In the genomic region with DNA sequence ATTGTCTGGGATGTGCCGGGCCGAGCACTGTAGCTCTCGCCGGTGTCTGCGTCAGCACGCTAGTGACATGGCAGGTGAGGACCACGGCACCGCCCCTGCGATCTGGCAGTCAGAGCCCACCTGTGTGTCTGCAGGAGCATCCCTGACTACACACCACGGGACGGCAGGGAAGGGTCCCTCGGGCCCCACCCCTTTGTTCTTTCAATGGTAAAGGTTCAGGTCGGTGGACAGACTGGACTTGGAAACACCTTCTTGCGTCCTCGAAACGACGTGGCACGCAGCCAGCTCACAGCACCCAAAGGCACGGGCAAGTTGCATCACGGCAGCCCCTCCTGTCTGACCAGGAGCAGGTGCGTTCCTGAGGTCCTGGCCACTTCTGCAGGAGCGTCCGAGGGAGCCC, we compare ENCODE assay signal across 18 cellular contexts. TPM values are rescaled to one million over a fixed set of nuclear protein-coding genes. Genes with fewer than 3 reads are reported as not detected.
DNase-seq lines count a peak whose midpoint lies in the region; ATAC-seq and TF ChIP-seq lines count a peak whose summit lies in the region.
"Had no signal": no experiment of that assay in that cellular context is flagged by ENCODE, and none has a peak within 500 bp of the region (broad histone marks: within the 10 kb centered on the region; RNA-seq: fewer than 3 reads in every experiment).

No MANE protein-coding gene starts in this region.

- H2BK5ac ChIP-seq in IMR-90 (ENCODE audit: low read depth, low read length, poor library complexity, severe bottlenecking): no peak overlapping the region

- TF ChIP-seq POLR2A in IMR-90 (IDR thresholded peaks at IDR 0.05; ENCODE audit: low read depth, low read length): no peak

- H3K4me3 ChIP-seq in IMR-90 (ENCODE audit: insufficient read depth, low read depth, low read length): no peak overlapping the region
- H3K4me3 ChIP-seq: adrenal gland, sigmoid colon, SJSA1 had no signal

- peaks cover 4 to 15% of the 10 kb centered on the region in 2 experiments; a peak in 1 of 4 replicates for H3K79me1 ChIP-seq in IMR-90 (ENCODE audit: low read depth in 1 of 2, low read length in 2 of 2)

- peaks cover 24% of the 10 kb centered on the region for H3K4me1 ChIP-seq in IMR-90 (ENCODE audit: control insufficient read depth, insufficient read depth, low read length)

- peaks cover 25% of the 10 kb centered on the region for H3K27me3 Mint-ChIP-seq in chondrocyte (ENCODE audit: low read depth)

- H3K9me3 ChIP-seq in IMR-90 (ENCODE audit: control insufficient read depth, insufficient read depth, low read length): no peaks in the 10 kb centered on the region
- H3K9me3 ChIP-seq: adrenal gland, sigmoid colon, SJSA1, upper lobe of left lung had no signal

- H3K4me1 Mint-ChIP-seq in chondrocyte (ENCODE audit: low read depth): peaks cover 18% of the 10 kb centered on the region

- H3K9me3 Mint-ChIP-seq in chondrocyte (ENCODE audit: low read depth): no peaks in the 10 kb centered on the region
- H3K9me3 Mint-ChIP-seq: stimulated activated naive CD8-positive, alpha-beta T cell treated with anti-CD3 and anti-CD28 coated beads, Interleukin-15, amount 100 ng/mL, for 72 hours had no signal

- no peak overlapping the region for H3K27ac ChIP-seq in IMR-90 (ENCODE audit: insufficient read depth, low read length)
- H3K27ac ChIP-seq: adrenal gland, HL-60, sigmoid colon, SJSA1, upper lobe of left lung had no signal

- no peak overlapping the region for H3K23ac ChIP-seq in IMR-90 (ENCODE audit: low read depth, low read length)

- no peak overlapping the region for H2BK20ac ChIP-seq in IMR-90 (ENCODE audit: low read depth, low read length)

- H3K27ac Mint-ChIP-seq in chondrocyte (ENCODE audit: unreplicated experiment): no peak overlapping the region
- H3K27ac Mint-ChIP-seq: stimulated activated naive CD8-positive, alpha-beta T cell treated with anti-CD3 and anti-CD28 coated beads, Interleukin-15, amount 100 ng/mL, for 72 hours had no signal

- no peak overlapping the region for H2BK15ac ChIP-seq in IMR-90 (ENCODE audit: low read depth, low read length)

- no peaks in the 10 kb centered on the region; the same call in 1 of the 2 replicates for H3K27me3 ChIP-seq in IMR-90 (ENCODE audit: control insufficient read depth, insufficient read depth, low read length)

- H3K14ac ChIP-seq in IMR-90 (replicated peaks; ENCODE audit: low read depth, low read length): no peak overlapping the region

- no TSS peak for BruUV-seq in IMR-90 (replicated peaks; lab: Mats Ljungman, UMichigan)

- no peak for TF ChIP-seq RAD21 in IMR-90 (IDR thresholded peaks at IDR 0.05; ENCODE audit: low read length)

- intact Hi-C loops in IMR-90 (cut with micrococcal nuclease): loop anchor here (5.0 kb wide), 1 partner anchor 37 kb away; the partner anchor contains the start of gene NOC2L

- H4K8ac ChIP-seq in IMR-90 (ENCODE audit: low read depth in 2 of 2, low read length in 2 of 2): peak overlapping the region in 1 of 2 experiments; percentile 36; a peak in 1 of 4 replicates

- no peak overlapping the region for H3K4me3 Mint-ChIP-seq in chondrocyte (ENCODE audit: unreplicated experiment)
- H3K4me3 Mint-ChIP-seq: stimulated activated naive CD8-positive, alpha-beta T cell treated with anti-CD3 and anti-CD28 coated beads, Interleukin-15, amount 100 ng/mL, for 72 hours had no signal

- H3K4me2 ChIP-seq in IMR-90 (ENCODE audit: low read depth, low read length): no peak overlapping the region

- CTCF ChIA-PET in IMR-90 (lab: Yijun Ruan, JAX): interaction anchor here (1.1 kb wide), 1 partner anchor 8 kb away, joined by 5 read pairs; no protein-coding TSS in a partner anchor

- no peak overlapping the region for H4K91ac ChIP-seq in IMR-90 (ENCODE audit: insufficient read depth, low read depth, low read length)

- POLR2A ChIA-PET in IMR-90 (lab: Charles Lee; ENCODE audit: unreplicated experiment): no interaction called here

- H3K18ac ChIP-seq in IMR-90 (ENCODE audit: low read depth, low read length): no peak overlapping the region

- H2AK9ac ChIP-seq in IMR-90 (replicated peaks; ENCODE audit: low read depth, low read length, poor library complexity): no peak overlapping the region

- no peak for ATAC-seq in IMR-90 (ENCODE audit: low read depth)
- ATAC-seq: esophagus mucosa; stimulated activated naive CD8-positive, alpha-beta T cell treated with anti-CD3 and anti-CD28 coated beads, Interleukin-15, amount 100 ng/mL, for 72 hours had no signal

- no peak overlapping the region for H4K5ac ChIP-seq in IMR-90 (ENCODE audit: low read depth, low read length)

- peak overlapping the region; percentile 71; the same call in 1 of the 2 replicates for H3K4ac ChIP-seq in IMR-90 (ENCODE audit: low read depth, low read length)

- H3K9ac ChIP-seq in IMR-90 (ENCODE audit: low read depth, low read length): no peak overlapping the region

- H2BK120ac ChIP-seq in IMR-90 (ENCODE audit: low read depth, low read length): no peak overlapping the region

- H2AK5ac ChIP-seq in IMR-90 (ENCODE audit: low read depth, low read length): peak overlapping the region; percentile 31; the same call in 1 of the 2 replicates

- peaks cover 2% of the 10 kb centered on the region; the same call in 1 of the 2 replicates for H3K36me3 ChIP-seq in IMR-90 (ENCODE audit: control insufficient read depth, insufficient read depth, low read length)
- H3K36me3 ChIP-seq: adrenal gland, sigmoid colon, upper lobe of left lung had no signal

- in situ Hi-C loops in IMR-90 (cut with MboI; ENCODE audit: low sequenced_read_pairs): no loop called here

- peaks cover 5% of the 10 kb centered on the region for H3K9me1 ChIP-seq in IMR-90 (ENCODE audit: insufficient read depth, low read length)

- no peak overlapping the region for H3K56ac ChIP-seq in IMR-90 (ENCODE audit: extremely low read depth, insufficient read depth, low read length)

- H3K36me3 Mint-ChIP-seq in chondrocyte (ENCODE audit: low read depth): no peaks in the 10 kb centered on the region

- DNase-seq in DMS79 treated with DMSO at 0.1 percent for 48 hours (lab: John Stamatoyannopoulos, UW) (peak; percentile 46), DMS79 (lab: John Stamatoyannopoulos, UW) (no peak), IMR-90 (no peak), chondrocyte (ENCODE audit: low spot score) (peak; percentile 89), Ammon's horn (ENCODE audit: low spot score) (no peak), T1000 (lab: John Stamatoyannopoulos, UW) (no peak)
- DNase-seq: adrenal gland; caudate nucleus; GOT3; KBM-7; NCI-H1092; sigmoid colon; stimulated activated naive CD8-positive, alpha-beta T cell treated with anti-CD3 and anti-CD28 coated beads, Interleukin-15, amount 100 ng/mL, for 72 hours; T-helper 9 cell had no signal

- peaks cover 3% of the 10 kb centered on the region for H4K20me1 ChIP-seq in IMR-90 (ENCODE audit: insufficient read depth, low read length)

- TF ChIP-seq CTCF in IMR-90 (conservative IDR thresholded peaks at IDR 0.05; ENCODE audit: low read depth, low read length) (no peak), chondrocyte (IDR thresholded peaks at IDR 0.05) (no peak)

- no peak overlapping the region for H2AFZ ChIP-seq in IMR-90 (replicated peaks; ENCODE audit: low read length, poor library complexity)

- 77% methylated on average over 20 of the region's 23 CpGs; no CpG with 5 or more reads in 1 of the 2 experiments for WGBS in IMR-90 (ENCODE audit: extremely low coverage in 2 of 2, insufficient read length in 1 of 2), 2 experiments

- dilution Hi-C loops in IMR-90 (cut with HindIII; ENCODE audit: low sequenced_read_pairs, unreplicated experiment): no loop called here

TF ChIP-seq in IMR-90, 13 proteins besides CTCF, POLR2A, EP300 and RAD21 (continues in another document):
- no peak for TF ChIP-seq BHLHE40 (IDR thresholded peaks at IDR 0.05; ENCODE audit: low read depth, low read length)
- no peak for TF ChIP-seq NFE2L2 (IDR thresholded peaks at IDR 0.05; ENCODE audit: low read depth, low read length)
- no peak for TF ChIP-seq MAFK (IDR thresholded peaks at IDR 0.05; ENCODE audit: low read depth, low read length)
- TF ChIP-seq ELK1 (IDR thresholded peaks at IDR 0.05; ENCODE audit: borderline replicate concordance, low read depth, low read length): no peak
- no peak for TF ChIP-seq RFX5 (IDR thresholded peaks at IDR 0.05; ENCODE audit: low read depth, low read length)
- TF ChIP-seq CEBPB (IDR thresholded peaks at IDR 0.05; ENCODE audit: low read depth, low read length): no peak
- no peak for TF ChIP-seq FOS (IDR thresholded peaks at IDR 0.05; ENCODE audit: low read depth, low read length)

RNA-seq across cellular contexts. Expression of gene SAMD11, which starts 3.7 kb away (rescaled TPM):
- total RNA-seq in IMR-90 (2012; rRNA removed): 5.9 and 6.9 TPM in 2 replicates
- polyA plus RNA-seq in IMR-90 (2012; rRNA removed): 22.9 and 31.9 TPM in 2 replicates
- polyA plus RNA-seq in IMR-90 (2012; cell fraction: cytosol; rRNA removed): 7.3 and 10.5 TPM in 2 replicates
- 30.0 and 141 TPM in 2 replicates for polyA plus RNA-seq in IMR-90 (2012; cell fraction: nucleus; rRNA removed; ENCODE audit: low replicate concordance)
- 3.1 to 73.8 TPM (median 3.4 TPM) in 3 replicates for total RNA-seq in chondrocyte

RNA-seq across cellular contexts. Expression of gene NOC2L, which starts 39.0 kb away (rescaled TPM):
- total RNA-seq in IMR-90 (2012; rRNA removed) (105 and 106 TPM in 2 replicates), chondrocyte (50.6 to 63.8 TPM (median 52.0 TPM) in 3 replicates)
- polyA plus RNA-seq in IMR-90 (2012; rRNA removed): 74.2 and 75.7 TPM in 2 replicates
- polyA plus RNA-seq in IMR-90 (2012; cell fraction: cytosol; rRNA removed): 54.0 and 63.6 TPM in 2 replicates
- 86.7 and 138 TPM in 2 replicates for polyA plus RNA-seq in IMR-90 (2012; cell fraction: nucleus; rRNA removed; ENCODE audit: low replicate concordance)

RNA-seq across cellular contexts. Expression of gene KLHL17, which starts 40.4 kb away (rescaled TPM):
- 3.4 and 3.6 TPM in 2 replicates for total RNA-seq in IMR-90 (2012; rRNA removed)
- 41.0 and 50.7 TPM in 2 replicates for polyA plus RNA-seq in IMR-90 (2012; rRNA removed)
- 14.1 and 16.5 TPM in 2 replicates for polyA plus RNA-seq in IMR-90 (2012; cell fraction: cytosol; rRNA removed)
- polyA plus RNA-seq in IMR-90 (2012; cell fraction: nucleus; rRNA removed; ENCODE audit: low replicate concordance): 305 and 1,032 TPM in 2 replicates
- 17.4 to 24.3 TPM (median 19.1 TPM) in 3 replicates for total RNA-seq in chondrocyte

RNA-seq across cellular contexts. Expression of gene PLEKHN1, which starts 46.3 kb away (rescaled TPM):
- total RNA-seq in IMR-90 (2012; rRNA removed) (0.28 and 0.54 TPM in 2 replicates), chondrocyte (0.17 to 0.73 TPM (median 0.38 TPM) in 3 replicates)
- 2.1 and 2.3 TPM in 2 replicates for polyA plus RNA-seq in IMR-90 (2012; rRNA removed)
- 0.66 and 1.7 TPM in 2 replicates for polyA plus RNA-seq in IMR-90 (2012; cell fraction: cytosol; rRNA removed)
- polyA plus RNA-seq in IMR-90 (2012; cell fraction: nucleus; rRNA removed; ENCODE audit: low replicate concordance): 8.1 and 24.8 TPM in 2 replicates
- total RNA-seq: sigmoid colon had no signal

Comparison
In these comparisons a context has a peak if more than half of its experiments do, and no peak if none do; other contexts are left out.
1. DNase-seq: peak in DMS79 treated with DMSO at 0.1 percent for 48 hours (single experiment) and chondrocyte (single experiment); none in DMS79 (single experiment), IMR-90 (single experiment), Ammon's horn (single experiment) and T1000 (single experiment).